Comparison of ENCODE assay signal across 18 cellular contexts in genomic region chr11:34466802-34467488, GRCh38. TPM values are rescaled to one million over a fixed set of nuclear protein-coding genes. Genes with fewer than 3 reads are reported as not detected.
DNase-seq lines count a peak whose midpoint lies in the region; ATAC-seq, FAIRE-seq and TF ChIP-seq lines count a peak whose summit lies in the region.
"Had no signal": no experiment of that assay in that cellular context is flagged by ENCODE, and none has a peak within 500 bp of the region (broad histone marks: within the 10 kb centered on the region; RNA-seq: fewer than 3 reads in every experiment).

No MANE protein-coding gene starts in this region.

- peak; percentile 27 for FAIRE-seq in GM12892 (lab: Jason Lieb, UNC)
- FAIRE-seq in islet of Langerhans (lab: Jason Lieb, UNC) = peak; percentile 74

- no peaks in the 10 kb centered on the region for H3K4me1 ChIP-seq in endodermal cell (ENCODE audit: control insufficient read depth, insufficient read depth, low read length)
- H3K4me1 ChIP-seq: BE2C had no signal

- no peaks in the 10 kb centered on the region for H3K4me1 Mint-ChIP-seq in endodermal cell

- in situ Hi-C loops in brain microvascular endothelial cell (cut with HindIII; ENCODE audit: low pct_ligation_motif_present, low sequenced_read_pairs) = no loop called here

- H3K27ac Mint-ChIP-seq in endodermal cell = no peak overlapping the region
- H3K27ac Mint-ChIP-seq: CD4-positive, alpha-beta T cell had no signal

- H3K4me3 Mint-ChIP-seq in endodermal cell = no peak overlapping the region
- H3K4me3 Mint-ChIP-seq: CD4-positive, alpha-beta T cell had no signal

- ATAC-seq in HG02870 (IDR thresholded peaks at IDR 0.05; ENCODE audit: unreplicated experiment) = no peak
- ATAC-seq: HCT116 had no signal

- H3K27me3 Mint-ChIP-seq in endodermal cell (ENCODE audit: insufficient read depth) = no peaks in the 10 kb centered on the region
- H3K27me3 Mint-ChIP-seq: CD4-positive, alpha-beta T cell had no signal

- WGBS in endodermal cell (ENCODE audit: insufficient coverage in 1 of 2, insufficient read length in 1 of 2), 2 experiments = 57 to 66% methylated on average over 2 of the region's 3 CpGs

- H3K9me3 Mint-ChIP-seq in endodermal cell = peaks cover 33% of the 10 kb centered on the region

- TF ChIP-seq CTCF in endodermal cell (conservative IDR thresholded peaks at IDR 0.05) (no peak), brain microvascular endothelial cell (IDR thresholded peaks at IDR 0.05; ENCODE audit: low read depth, low read length, missing control alignments) (no peak)

- H3K36me3 Mint-ChIP-seq in endodermal cell (ENCODE audit: low read depth) = peaks cover 84% of the 10 kb centered on the region

- no peak overlapping the region for H3K9ac ChIP-seq in endodermal cell (ENCODE audit: extremely low read depth, low read length, poor library complexity, severe bottlenecking)

- H3K27me3 ChIP-seq in endodermal cell (ENCODE audit: control insufficient read depth, insufficient read depth, low read length, poor library complexity, severe bottlenecking) (no peaks in the 10 kb centered on the region), brain microvascular endothelial cell (replicated peaks) (no peaks in the 10 kb centered on the region)
- H3K27me3 ChIP-seq: BE2C had no signal

- H3K4me3 ChIP-seq in endodermal cell (ENCODE audit: low read length) (peak overlapping the region; percentile 66), brain microvascular endothelial cell (ENCODE audit: low read depth, low read length) (no peak overlapping the region)

- no peak for TF ChIP-seq POLR2A in GM12892 (IDR thresholded peaks at IDR 0.05; ENCODE audit: low read depth, low read length)

- no peak overlapping the region for H3K27ac ChIP-seq in endodermal cell (ENCODE audit: low read depth, low read length)
- no peak overlapping the region for H3K27ac ChIP-seq in brain microvascular endothelial cell

- DNase-seq in CMK (ENCODE audit: low read depth) (peak; percentile 20), GM12892 (ENCODE audit: insufficient read length) (no peak), endodermal cell (no peak), NCI-H146 (lab: John Stamatoyannopoulos, UW) (no peak), brain microvascular endothelial cell (no peak)
- DNase-seq: BE2C; CD4-positive, alpha-beta T cell; NCI-H187 treated with DMSO at 0.1 percent for 48 hours; NCI-H2171; NCI-H446 treated with DMSO at 0.1 percent for 48 hours; NK-92 treated with Interleukin-12 subunit alpha and Interleukin-12 subunit beta, amount 100 ng/mL, for 24 hours; RPMI8226; SIG-M5 had no signal

- H3K36me3 ChIP-seq in endodermal cell (ENCODE audit: control insufficient read depth, insufficient read depth, low read length) = no peaks in the 10 kb centered on the region
- peaks cover 22% of the 10 kb centered on the region for H3K36me3 ChIP-seq in brain microvascular endothelial cell (replicated peaks)
- H3K36me3 ChIP-seq: BE2C had no signal

- peaks cover 36% of the 10 kb centered on the region for H3K9me3 ChIP-seq in endodermal cell (ENCODE audit: control insufficient read depth, low read length)
- H3K9me3 ChIP-seq: BE2C had no signal

RNA-seq across cellular contexts. Expression of gene CAT, which starts 28.2 kb away (rescaled TPM):
- 33.3 TPM for polyA plus RNA-seq in GM12892 (2012; ENCODE audit: missing spikeins)
- total RNA-seq in endodermal cell = 10 to 100 TPM; 18.9 to 23.4 TPM
- 1.1 TPM for polyA plus RNA-seq in endodermal cell (2013, experiment 1 of 2)
- polyA plus RNA-seq in endodermal cell (2013, experiment 2 of 2) = 0.87 TPM

RNA-seq across cellular contexts. Expression of gene ELF5, which starts 46.6 kb away (rescaled TPM):
- not detected for polyA plus RNA-seq in GM12892 (2012; ENCODE audit: missing spikeins)
- not detected for total RNA-seq in endodermal cell
- polyA plus RNA-seq in endodermal cell (2013, experiment 1 of 2) = not detected
- polyA plus RNA-seq in endodermal cell (2013, experiment 2 of 2) = not detected
- total RNA-seq: CD4-positive, alpha-beta T cell; Daoy had no signal
- polyA plus RNA-seq: AG04450 had no signal
